8 cellular contexts compared by ENCODE assay signal in genomic region chr3:52237659-52238172, GRCh38. TPM values are rescaled to one million over a fixed set of nuclear protein-coding genes. Genes with fewer than 3 reads are reported as not detected.
A peak's percentile ranks its signal among the peaks of the same experiment; 100 is the strongest.
DNase-seq lines count a peak whose midpoint lies in the region; ATAC-seq and TF ChIP-seq lines count a peak whose summit lies in the region.

No MANE protein-coding gene starts in this region.

- H3K27ac ChIP-seq in PC-9: peak overlapping the region; percentile 89

- no TSS peak for BruUV-seq in PC-9 (replicated peaks; lab: Mats Ljungman, UMichigan)

- TF ChIP-seq CTCF in PC-9 (conservative IDR thresholded peaks at IDR 0.05) (no peak), kidney epithelial cell (IDR thresholded peaks at IDR 0.05; ENCODE audit: insufficient read depth, low read length, poor library complexity, severe bottlenecking) (peak; percentile 7)

- H3K36me3 ChIP-seq in PC-9 (ENCODE audit: low read depth): no peaks in the 10 kb centered on the region
- H3K36me3 ChIP-seq in kidney epithelial cell (ENCODE audit: control insufficient read depth, insufficient read depth, low read length): peaks cover 1% of the 10 kb centered on the region

- ATAC-seq in stimulated activated effector memory CD8-positive, alpha-beta T cell treated with anti-CD3 and anti-CD28 coated beads, Interleukin-12 subunit alpha, Interleukin-12 subunit beta, amount 100 ng/mL, for 72 hours: no peak
- ATAC-seq in GM19467 (IDR thresholded peaks at IDR 0.05; ENCODE audit: unreplicated experiment) (no peak), GM18909 (IDR thresholded peaks at IDR 0.05; ENCODE audit: poor library complexity, unreplicated experiment) (no peak)

- H3K4me3 Mint-ChIP-seq in stimulated activated effector memory CD8-positive, alpha-beta T cell treated with anti-CD3 and anti-CD28 coated beads, Interleukin-12 subunit alpha, Interleukin-12 subunit beta, amount 100 ng/mL, for 72 hours: peak overlapping the region; percentile 88

- H2AFZ ChIP-seq in PC-9: no peak overlapping the region

- peaks cover 76% of the 10 kb centered on the region for H3K4me1 Mint-ChIP-seq in stimulated activated effector memory CD8-positive, alpha-beta T cell treated with anti-CD3 and anti-CD28 coated beads, Interleukin-12 subunit alpha, Interleukin-12 subunit beta, amount 100 ng/mL, for 72 hours

- no peaks in the 10 kb centered on the region for H3K27me3 ChIP-seq in PC-9 (ENCODE audit: insufficient read depth, low read depth)
- H3K27me3 ChIP-seq in kidney epithelial cell (ENCODE audit: control insufficient read depth, insufficient read depth, low read length): no peaks in the 10 kb centered on the region

- POLR2A ChIA-PET in PC-9 (lab: Charles Lee; ENCODE audit: unreplicated experiment): interaction anchor here (0.5 to 0.7 kb wide), 5 partner anchors 19 to 178 kb away, joined by 3 read pairs; partner anchors contain the start of genes POC1A and WDR82

- peaks cover 4% of the 10 kb centered on the region; the same call in 1 of the 2 replicates for H4K20me1 ChIP-seq in PC-9 (ENCODE audit: insufficient read depth)

- H3K9me3 Mint-ChIP-seq in stimulated activated effector memory CD8-positive, alpha-beta T cell treated with anti-CD3 and anti-CD28 coated beads, Interleukin-12 subunit alpha, Interleukin-12 subunit beta, amount 100 ng/mL, for 72 hours: no peaks in the 10 kb centered on the region

- CTCF ChIA-PET in PC-9 (lab: Charles Lee): interaction anchor here (0.6 to 2.0 kb wide), 7 partner anchors 11 to 83 kb away, joined by 3 to 19 read pairs (median 5); partner anchors contain the start of gene POC1A

- H3K36me3 Mint-ChIP-seq in stimulated activated effector memory CD8-positive, alpha-beta T cell treated with anti-CD3 and anti-CD28 coated beads, Interleukin-12 subunit alpha, Interleukin-12 subunit beta, amount 100 ng/mL, for 72 hours: peaks cover 54% of the 10 kb centered on the region

- intact Hi-C loops in PC-9 (cut with micrococcal nuclease; ENCODE audit: unreplicated experiment): loop anchor here (1.0 to 5.0 kb wide), 3 partner anchors 20 to 295 kb away; partner anchors contain the start of genes PARP3, RRP9 and WDR82

- peak overlapping the region; percentile 85 for H3K4me2 ChIP-seq in PC-9

- H3K79me2 ChIP-seq in PC-9 (ENCODE audit: low read depth): peaks cover 53% of the 10 kb centered on the region

- no peaks in the 10 kb centered on the region for H3K9me3 ChIP-seq in PC-9 (ENCODE audit: insufficient read depth, low read depth)

- H3K4me1 ChIP-seq in PC-9 (replicated peaks; ENCODE audit: insufficient read depth): peaks cover 45% of the 10 kb centered on the region

- DNase-seq in DMS53 (lab: John Stamatoyannopoulos, UW): peak; percentile 64
- DNase-seq in DMS53 treated with DMSO at 0.1 percent for 48 hours (lab: John Stamatoyannopoulos, UW; ENCODE audit: unreplicated experiment): no peak
- peak; percentile 87 to 94 for DNase-seq in PC-9
- DNase-seq in cerebellar nuclear complex (lab: John Stamatoyannopoulos, UW): peak; percentile 57 to 89
- DNase-seq in kidney epithelial cell (ENCODE audit: low read depth): peak; percentile 61
- DNase-seq in stimulated activated effector memory CD8-positive, alpha-beta T cell treated with anti-CD3 and anti-CD28 coated beads, Interleukin-12 subunit alpha, Interleukin-12 subunit beta, amount 100 ng/mL, for 72 hours (ENCODE audit: low spot score in 2 of 2): no peak

- peak overlapping the region; percentile 93 for H3K4me3 ChIP-seq in PC-9
- peak overlapping the region; percentile 98 for H3K4me3 ChIP-seq in kidney epithelial cell (ENCODE audit: low read depth, low read length)

- H3F3A ChIP-seq in PC-9 (ENCODE audit: insufficient read depth, low read depth): peaks cover 37% of the 10 kb centered on the region

- H3K27ac Mint-ChIP-seq in stimulated activated effector memory CD8-positive, alpha-beta T cell treated with anti-CD3 and anti-CD28 coated beads, Interleukin-12 subunit alpha, Interleukin-12 subunit beta, amount 100 ng/mL, for 72 hours: peak overlapping the region; percentile 94

- no peaks in the 10 kb centered on the region for H3K9me2 ChIP-seq in PC-9 (ENCODE audit: insufficient read depth)

RNA-seq across cellular contexts. Expression of gene TWF2, which starts 1.2 kb away (rescaled TPM):
- total RNA-seq in PC-9 (2021) (102 and 115 TPM in 2 replicates), kidney epithelial cell (159 and 194 TPM in 2 replicates)

RNA-seq across cellular contexts. Expression of gene PPM1M, which starts 7.8 kb away (rescaled TPM):
- 16.2 TPM in 2 replicates for total RNA-seq in PC-9 (2021)
- total RNA-seq in kidney epithelial cell: 6.1 and 8.8 TPM in 2 replicates

RNA-seq across cellular contexts. Expression of gene TLR9, which starts 12.3 kb away (rescaled TPM):
- total RNA-seq in PC-9 (2021) (0.30 and 0.44 TPM in 2 replicates), kidney epithelial cell (not detected in 2 replicates)

RNA-seq across cellular contexts. Expression of gene ALAS1, which starts 39.8 kb away (rescaled TPM):
- total RNA-seq in PC-9 (2021): 61.9 and 71.2 TPM in 2 replicates
- total RNA-seq in kidney epithelial cell: 47.5 and 54.2 TPM in 2 replicates

RNA-seq across cellular contexts. Expression of gene WDR82, which starts 40.7 kb away (rescaled TPM):
- total RNA-seq in PC-9 (2021) (34.2 and 44.5 TPM in 2 replicates), kidney epithelial cell (47.6 and 49.0 TPM in 2 replicates)

Comparison
In these comparisons a context has a peak if more than half of its experiments do, and no peak if none do; other contexts are left out.
1. DNase-seq: peak in DMS53 (single experiment), PC-9 (2 of 2), cerebellar nuclear complex (2 of 2) and kidney epithelial cell (single experiment); none in DMS53 treated with DMSO at 0.1 percent for 48 hours (single experiment) and stimulated activated effector memory CD8-positive, alpha-beta T cell treated with anti-CD3 and anti-CD28 coated beads, Interleukin-12 subunit alpha, Interleukin-12 subunit beta, amount 100 ng/mL, for 72 hours (0 of 2).